ENCODE assay signal across 8 cellular contexts in genomic region chr11:93543292-93543977, GRCh38. TPM values are rescaled to one million over a fixed set of nuclear protein-coding genes. Genes with fewer than 3 reads are reported as not detected.
DNase-seq lines count a peak whose midpoint lies in the region; ATAC-seq, FAIRE-seq and TF ChIP-seq lines count a peak whose summit lies in the region.

SMCO4 (minus strand) TSS chr11:93543391; CDS start chr11:93479189, 64,202 bp downstream.

- intact Hi-C loops in heart left ventricle (cut with DNase I), result loop anchor here (1.0 to 10.0 kb wide), 12 partner anchors 61 to 599 kb away; no protein-coding TSS in a partner anchor
- intact Hi-C loops in posterior cingulate gyrus (cut with DNase I), result loop anchor here (1.0 kb wide), 1 partner anchor 309 kb away; no protein-coding TSS in a partner anchor

- H3K4me1 Mint-ChIP-seq in activated naive CD8-positive, alpha-beta T cell treated with anti-CD3 and anti-CD28 coated beads, Interleukin-2, amount 50 U/mL, for 24 hours, result peaks cover 13% of the 10 kb centered on the region

- peak within 1 kb of the TSS; percentile 71 to 99 (median 84) for H3K4me3 ChIP-seq in heart left ventricle

- 4 to 12% (median 6%) methylated on average over 22 to 59 of the region's 59 CpGs for WGBS in heart left ventricle, 4 donors

- ATAC-seq in HG02798 (IDR thresholded peaks at IDR 0.05; ENCODE audit: poor library complexity, unreplicated experiment), result peak; percentile 91
- ATAC-seq in activated naive CD8-positive, alpha-beta T cell treated with anti-CD3 and anti-CD28 coated beads, Interleukin-2, amount 50 U/mL, for 24 hours, result peak; percentile 85
- ATAC-seq in heart left ventricle, result peak; percentile 77 to 92 (median 92)

- H3K9me3 Mint-ChIP-seq in activated naive CD8-positive, alpha-beta T cell treated with anti-CD3 and anti-CD28 coated beads, Interleukin-2, amount 50 U/mL, for 24 hours, result no peaks in the 10 kb centered on the region

- TF ChIP-seq CTCF in heart left ventricle (IDR thresholded peaks at IDR 0.05), result peak; percentile 66 to 94 (median 80)

- no peaks in the 10 kb centered on the region for H3K9me3 ChIP-seq in heart left ventricle

- no peaks in the 10 kb centered on the region for H3K27me3 ChIP-seq in heart left ventricle

- H3K36me3 Mint-ChIP-seq in activated naive CD8-positive, alpha-beta T cell treated with anti-CD3 and anti-CD28 coated beads, Interleukin-2, amount 50 U/mL, for 24 hours (ENCODE audit: low read depth), result no peaks in the 10 kb centered on the region

- H3K4me3 Mint-ChIP-seq in activated naive CD8-positive, alpha-beta T cell treated with anti-CD3 and anti-CD28 coated beads, Interleukin-2, amount 50 U/mL, for 24 hours, result peak within 1 kb of the TSS; percentile 82

- H3K27me3 Mint-ChIP-seq in activated naive CD8-positive, alpha-beta T cell treated with anti-CD3 and anti-CD28 coated beads, Interleukin-2, amount 50 U/mL, for 24 hours, result peaks cover 21% of the 10 kb centered on the region

- H3K27ac ChIP-seq in heart left ventricle, result peak within 1 kb of the TSS; percentile 69 to 96 (median 88)

- DNase-seq in GM12892 (ENCODE audit: insufficient read length) (peak; percentile 70), NCI-H1417 (lab: John Stamatoyannopoulos, UW) (peak; percentile 89 to 92 (median 91)), SW480 (ENCODE audit: low spot score) (peak; percentile 81), heart left ventricle (peak; percentile 87 to 93 (median 89)), posterior cingulate gyrus (peak; percentile 59 to 96 (median 78)), ureter (ENCODE audit: low spot score) (peak; percentile 83)
- peak; percentile 76 for DNase-seq in activated naive CD8-positive, alpha-beta T cell treated with anti-CD3 and anti-CD28 coated beads, Interleukin-2, amount 50 U/mL, for 24 hours

- peak within 1 kb of the TSS; percentile 59 for H3K27ac Mint-ChIP-seq in activated naive CD8-positive, alpha-beta T cell treated with anti-CD3 and anti-CD28 coated beads, Interleukin-2, amount 50 U/mL, for 24 hours

- H3K36me3 ChIP-seq in heart left ventricle, result no peaks in the 10 kb centered on the region

- peaks cover 0 to 45% (median 28%) of the 10 kb centered on the region in 12 donors for H3K4me1 ChIP-seq in heart left ventricle

- TF ChIP-seq POLR2A in GM12892 (IDR thresholded peaks at IDR 0.05; ENCODE audit: low read depth, low read length) (no peak), heart left ventricle (IDR thresholded peaks at IDR 0.05) (no peak)

- peak; percentile 94 for FAIRE-seq in GM12892 (lab: Jason Lieb, UNC)

RNA-seq across cellular contexts. Expression of gene SMCO4, which starts in this region (rescaled TPM):
- polyA plus RNA-seq in GM12892 (2012; ENCODE audit: missing spikeins), result 20.8 TPM
- total RNA-seq in heart left ventricle, result 10 to 100 TPM; 28.5 to 71.7 (median 52.5) TPM
- polyA plus RNA-seq in heart left ventricle, result 10 to 100 TPM; 39.7 to 81.4 TPM
- 13.9 TPM for total RNA-seq in ureter

Comparison
In these comparisons a context has a peak if more than half of its experiments do, and no peak if none do; other contexts are left out.
1. Peak in every context shown above with its lines: DNase-seq, ATAC-seq, H3K4me3 ChIP-seq and H3K27ac ChIP-seq.